ENCODE assay signal across 29 cellular contexts in genomic region chr12:93798279-93798678, GRCh38.
DNase-seq lines count a peak whose midpoint lies in the region; ATAC-seq, FAIRE-seq and TF ChIP-seq lines count a peak whose summit lies in the region.
"Had no signal": no experiment of that assay in that cellular context is flagged by ENCODE, and none has a peak within 500 bp of the region (broad histone marks: within the 10 kb centered on the region; RNA-seq: fewer than 3 reads in every experiment).

No MANE protein-coding gene starts in this region.

- CTCF ChIA-PET in MCF 10A (lab: Yijun Ruan, JAX) (interaction anchor here (0.9 kb wide), 1 partner anchor 39 kb away, joined by 4 read pairs; no protein-coding TSS in a partner anchor), IMR-90 (lab: Yijun Ruan, JAX) (no interaction called here), K562 (lab: Yijun Ruan, JAX; ENCODE audit: low intra/inter-chr PET ratio) (no interaction called here)

- H3K9me3 Mint-ChIP-seq in MCF 10A (ENCODE audit: unreplicated experiment) = no peaks in the 10 kb centered on the region
- H3K9me3 Mint-ChIP-seq: brain, T-cell had no signal

- POLR2A ChIA-PET in MCF 10A (lab: Yijun Ruan, JAX) (interaction anchor here (0.5 to 1.7 kb wide), 5 partner anchors 10 to 92 kb away, joined by 3 to 6 read pairs (median 4); no protein-coding TSS in a partner anchor), IMR-90 (lab: Charles Lee; ENCODE audit: unreplicated experiment) (no interaction called here), K562 (lab: Yijun Ruan, JAX) (interaction anchor here (0.6 to 1.6 kb wide), 3 partner anchors 8 to 356 kb away, joined by 3 to 4 read pairs (median 3); no protein-coding TSS in a partner anchor)

- no peak overlapping the region for H3K4me3 Mint-ChIP-seq in MCF 10A (ENCODE audit: unreplicated experiment)
- H3K4me3 Mint-ChIP-seq: brain, T-cell, WTC11 had no signal

- no peaks in the 10 kb centered on the region for H3K36me3 ChIP-seq in breast epithelium
- H3K36me3 ChIP-seq in IMR-90 (ENCODE audit: control insufficient read depth, insufficient read depth, low read length) = no peaks in the 10 kb centered on the region
- H3K36me3 ChIP-seq in K562 (ENCODE audit: control insufficient read depth, insufficient read depth, low read length) = 0 out of 3 replicates have a peak, but pooled peaks cover 3% of the 10 kb centered on the region
- no peaks in the 10 kb centered on the region for H3K36me3 ChIP-seq in vagina
- H3K36me3 ChIP-seq: adrenal gland, esophagus muscularis mucosa, HAP-1, left ventricle myocardium inferior, right lobe of liver, spleen, stomach, thyroid gland had no signal

- H3K27me3 Mint-ChIP-seq in MCF 10A (ENCODE audit: insufficient read depth, unreplicated experiment) = no peaks in the 10 kb centered on the region
- H3K27me3 Mint-ChIP-seq: brain, progenitor cell of endocrine pancreas, T-cell had no signal

- TF ChIP-seq CTCF in MCF 10A (IDR thresholded peaks at IDR 0.05; ENCODE audit: unreplicated experiment) (no peak), breast epithelium (IDR thresholded peaks at IDR 0.05) (no peak), IMR-90 (conservative IDR thresholded peaks at IDR 0.05; ENCODE audit: low read depth, low read length) (no peak), K562 (IDR thresholded peaks at IDR 0.05 in 2 of 3, conservative IDR thresholded peaks at IDR 0.05 in 1 of 3; ENCODE audit: insufficient read depth in 2 of 3, low read depth in 1 of 3, low read length in 3 of 3) (no peak), vagina (IDR thresholded peaks at IDR 0.05) (no peak)

- H3K4ac ChIP-seq in IMR-90 (ENCODE audit: low read depth, low read length) = peak overlapping the region; percentile 31; the same call in 1 of the 2 replicates

- H3K9me1 ChIP-seq in IMR-90 (ENCODE audit: insufficient read depth, low read length) (peaks cover 2% of the 10 kb centered on the region), K562 (ENCODE audit: control insufficient read depth, insufficient read depth, low read length) (peaks cover 7% of the 10 kb centered on the region)

- peak; percentile 42 for FAIRE-seq in K562 (lab: Jason Lieb, UNC)
- FAIRE-seq: islet of Langerhans had no signal

- H3K56ac ChIP-seq in IMR-90 (ENCODE audit: extremely low read depth, insufficient read depth, low read length) = no peak overlapping the region

- in situ Hi-C loops in IMR-90 (cut with MboI; ENCODE audit: low sequenced_read_pairs) (no loop called here), K562 (cut with MboI) (no loop called here)

- H3K79me1 ChIP-seq in IMR-90 (ENCODE audit: low read depth in 1 of 2, low read length in 2 of 2) = peaks cover 0 to 10% of the 10 kb centered on the region in 2 experiments; a peak in 2 of 4 replicates

- no peaks in the 10 kb centered on the region for H3K27me3 ChIP-seq in breast epithelium
- no peaks in the 10 kb centered on the region for H3K27me3 ChIP-seq in IMR-90 (ENCODE audit: control insufficient read depth, insufficient read depth, low read length)
- H3K27me3 ChIP-seq in K562 (ENCODE audit: control insufficient read depth in 2 of 2, insufficient read depth in 2 of 2, low read length in 2 of 2) = no peaks in the 10 kb centered on the region
- H3K27me3 ChIP-seq in vagina = no peaks in the 10 kb centered on the region
- H3K27me3 ChIP-seq: adrenal gland, esophagus muscularis mucosa, right lobe of liver, spleen, stomach, thyroid gland had no signal

- no peaks in the 10 kb centered on the region for H3K36me3 Mint-ChIP-seq in MCF 10A (ENCODE audit: insufficient read depth, unreplicated experiment)
- H3K36me3 Mint-ChIP-seq: brain, WTC11 had no signal

- no CpG with 5 or more reads among the region's 1 CpG for WGBS in IMR-90 (ENCODE audit: extremely low coverage in 2 of 2, insufficient read length in 1 of 2), 2 experiments
- WGBS in K562 (ENCODE audit: insufficient coverage, low coverage, missing lambda C conversion rate) = 46% methylated on average over 1 of the region's 1 CpG

- no peak overlapping the region; the same call in 1 of the 2 replicates for H2AK5ac ChIP-seq in IMR-90 (ENCODE audit: low read depth, low read length)

- H4K8ac ChIP-seq in IMR-90 (ENCODE audit: low read depth in 2 of 2, low read length in 2 of 2) = peak overlapping the region in 1 of 2 experiments; percentile 22; a peak in 1 of 4 replicates

- H4K91ac ChIP-seq in IMR-90 (ENCODE audit: insufficient read depth, low read depth, low read length) = 0 out of 2 replicates have a peak overlapping the region, but pooled peaks have one; percentile 70

- H3K27ac ChIP-seq in breast epithelium = no peak overlapping the region
- no peak overlapping the region for H3K27ac ChIP-seq in IMR-90 (ENCODE audit: insufficient read depth, low read length)
- H3K27ac ChIP-seq in K562 (ENCODE audit: extremely low read depth, low read depth, low read length) = no peak overlapping the region
- H3K27ac ChIP-seq in vagina = no peak overlapping the region
- H3K27ac ChIP-seq: adrenal gland, esophagus muscularis mucosa, left ventricle myocardium inferior, right lobe of liver, RWPE1, spleen, stomach, thyroid gland had no signal

- no peaks in the 10 kb centered on the region for H3K79me2 ChIP-seq in K562 (ENCODE audit: control insufficient read depth, insufficient read depth, low read length)

- H2AFZ ChIP-seq in IMR-90 (replicated peaks; ENCODE audit: low read length, poor library complexity) (no peak overlapping the region), K562 (ENCODE audit: low read depth, low read length) (no peak overlapping the region)

- peaks cover 3 to 6% of the 10 kb centered on the region in 2 donors for H3K4me1 ChIP-seq in breast epithelium
- peaks cover 7% of the 10 kb centered on the region for H3K4me1 ChIP-seq in IMR-90 (ENCODE audit: control insufficient read depth, insufficient read depth, low read length)
- peaks cover 7 to 14% of the 10 kb centered on the region in 2 experiments; a peak in 4 of 5 replicates for H3K4me1 ChIP-seq in K562 (replicated peaks in 1 of 2; ENCODE audit: control insufficient read depth in 2 of 2, insufficient read depth in 2 of 2, low read length in 2 of 2)
- peaks cover 9% of the 10 kb centered on the region for H3K4me1 ChIP-seq in vagina
- H3K4me1 ChIP-seq: HAP-1 had no signal

- H3K27ac Mint-ChIP-seq in MCF 10A (ENCODE audit: low read depth, unreplicated experiment) = peak overlapping the region; percentile 62
- H3K27ac Mint-ChIP-seq: brain, progenitor cell of endocrine pancreas, T-cell, WTC11 had no signal

- peak overlapping the region; percentile 5 for H2BK5ac ChIP-seq in IMR-90 (ENCODE audit: low read depth, low read length, poor library complexity, severe bottlenecking)

- H3K14ac ChIP-seq in IMR-90 (replicated peaks; ENCODE audit: low read depth, low read length) = peak overlapping the region; percentile 75

- intact Hi-C loops in MCF 10A (cut with micrococcal nuclease) (no loop called here), breast epithelium (cut with DNase I; ENCODE audit: low total_unique reads) (no loop called here), IMR-90 (cut with micrococcal nuclease) (no loop called here), K562 (cut with micrococcal nuclease) (no loop called here), vagina (cut with DNase I) (no loop called here)

- H3K4me2 ChIP-seq in IMR-90 (ENCODE audit: low read depth, low read length) (no peak overlapping the region), K562 (ENCODE audit: insufficient read depth, low read length) (no peak overlapping the region)

- DNase-seq in MCF 10A (ENCODE audit: unreplicated experiment) (no peak), breast epithelium (ENCODE audit: low spot score in 2 of 2) (no peak), IMR-90 (no peak), K562 (ENCODE audit: extremely low read depth in 1 of 4, low spot score in 3 of 4) (no peak), T-helper 1 cell (no peak), vagina (ENCODE audit: extremely low spot score in 2 of 2) (no peak)
- DNase-seq: adrenal gland; foreskin fibroblast; head of caudate nucleus; left ventricle myocardium inferior; NCI-H1092; NCI-H187; NCI-H2171; NCI-H510A; OCI-M1; right lobe of liver; spleen; stimulated activated CD4-positive, alpha-beta T cell treated with anti-CD3 and anti-CD28 coated beads, Interleukin-2, amount 100 ng/mL, for 24 hours; stomach; T-cell; thyroid gland had no signal

- no peak overlapping the region; the same call in 1 of the 2 replicates for H3K18ac ChIP-seq in IMR-90 (ENCODE audit: low read depth, low read length)

- peak overlapping the region; percentile 21; the same call in 1 of the 2 replicates for H2BK20ac ChIP-seq in IMR-90 (ENCODE audit: low read depth, low read length)

- H2BK120ac ChIP-seq in IMR-90 (ENCODE audit: low read depth, low read length) = peak overlapping the region; percentile 57; the same call in 1 of the 2 replicates

- no peaks in the 10 kb centered on the region for H4K20me1 ChIP-seq in IMR-90 (ENCODE audit: insufficient read depth, low read length)
- no peaks in the 10 kb centered on the region for H4K20me1 ChIP-seq in K562 (replicated peaks; ENCODE audit: control insufficient read depth, insufficient read depth, low read length)

- H3K4me1 Mint-ChIP-seq in MCF 10A (ENCODE audit: insufficient read depth, unreplicated experiment) = peaks cover 26% of the 10 kb centered on the region

- H3K9me3 ChIP-seq in breast epithelium (no peaks in the 10 kb centered on the region), IMR-90 (ENCODE audit: control insufficient read depth, insufficient read depth, low read length) (no peaks in the 10 kb centered on the region), K562 (replicated peaks; ENCODE audit: control insufficient read depth, insufficient read depth, low read depth, low read length) (no peaks in the 10 kb centered on the region), vagina (no peaks in the 10 kb centered on the region)
- H3K9me3 ChIP-seq: adrenal gland, esophagus muscularis mucosa, HAP-1, left ventricle myocardium inferior, right lobe of liver, spleen, stomach, thyroid gland had no signal

- TF ChIP-seq RAD21 in IMR-90 (IDR thresholded peaks at IDR 0.05; ENCODE audit: low read length) = no peak
- no peak for TF ChIP-seq RAD21 in K562 (CRISPR knock-in tag; conservative IDR thresholded peaks at IDR 0.05 in 1 of 2, IDR thresholded peaks at IDR 0.05 in 1 of 2)

- peak overlapping the region; percentile 27; the same call in 2 of the 3 replicates for H2BK15ac ChIP-seq in IMR-90 (ENCODE audit: low read depth, low read length)

- no peak overlapping the region for H3K23ac ChIP-seq in IMR-90 (ENCODE audit: low read depth, low read length)

- BruUV-seq in MCF 10A (replicated peaks; lab: Mats Ljungman, UMichigan) = no TSS peak
- BruUV-seq in IMR-90 (replicated peaks; lab: Mats Ljungman, UMichigan) = no TSS peak
- no TSS peak for BruUV-seq in K562 (replicated peaks; lab: Mats Ljungman, UMichigan)

- no peak overlapping the region for H4K5ac ChIP-seq in IMR-90 (ENCODE audit: low read depth, low read length)

- no peak overlapping the region for H3K4me3 ChIP-seq in breast epithelium
- H3K4me3 ChIP-seq in IMR-90 (ENCODE audit: insufficient read depth, low read depth, low read length) = no peak overlapping the region
- H3K4me3 ChIP-seq in K562 = no peak overlapping the region
- no peak overlapping the region for H3K4me3 ChIP-seq in vagina
- H3K4me3 ChIP-seq: adrenal gland, esophagus muscularis mucosa, HAP-1, left ventricle myocardium inferior, right lobe of liver, spleen, stomach, thyroid gland had no signal

- H2AK9ac ChIP-seq in IMR-90 (replicated peaks; ENCODE audit: low read depth, low read length, poor library complexity) = no peak overlapping the region

- no peak overlapping the region for H3K9ac ChIP-seq in IMR-90 (ENCODE audit: low read depth, low read length)
- H3K9ac ChIP-seq in K562 (ENCODE audit: insufficient read depth in 1 of 2, low read depth in 2 of 2, low read length in 2 of 2) = peak overlapping the region in 1 of 2 experiments; percentile 39; a peak in 1 of 4 replicates

- no peak for TF ChIP-seq EP300 in K562 (IDR thresholded peaks at IDR 0.05; ENCODE audit: low read length)

- TF ChIP-seq POLR2A in breast epithelium (IDR thresholded peaks at IDR 0.05) (no peak), IMR-90 (IDR thresholded peaks at IDR 0.05; ENCODE audit: low read depth, low read length) (no peak), K562 (conservative IDR thresholded peaks at IDR 0.05) (no peak), vagina (IDR thresholded peaks at IDR 0.05) (no peak)

- no peak for ATAC-seq in IMR-90 (ENCODE audit: low read depth)
- no peak for ATAC-seq in K562
- no peak for ATAC-seq in GM21515 (IDR thresholded peaks at IDR 0.05; ENCODE audit: unreplicated experiment)
- ATAC-seq: right lobe of liver, T-cell had no signal

- dilution Hi-C loops in IMR-90 (cut with HindIII; ENCODE audit: low sequenced_read_pairs, unreplicated experiment) = no loop called here
